In the genomic region with DNA sequence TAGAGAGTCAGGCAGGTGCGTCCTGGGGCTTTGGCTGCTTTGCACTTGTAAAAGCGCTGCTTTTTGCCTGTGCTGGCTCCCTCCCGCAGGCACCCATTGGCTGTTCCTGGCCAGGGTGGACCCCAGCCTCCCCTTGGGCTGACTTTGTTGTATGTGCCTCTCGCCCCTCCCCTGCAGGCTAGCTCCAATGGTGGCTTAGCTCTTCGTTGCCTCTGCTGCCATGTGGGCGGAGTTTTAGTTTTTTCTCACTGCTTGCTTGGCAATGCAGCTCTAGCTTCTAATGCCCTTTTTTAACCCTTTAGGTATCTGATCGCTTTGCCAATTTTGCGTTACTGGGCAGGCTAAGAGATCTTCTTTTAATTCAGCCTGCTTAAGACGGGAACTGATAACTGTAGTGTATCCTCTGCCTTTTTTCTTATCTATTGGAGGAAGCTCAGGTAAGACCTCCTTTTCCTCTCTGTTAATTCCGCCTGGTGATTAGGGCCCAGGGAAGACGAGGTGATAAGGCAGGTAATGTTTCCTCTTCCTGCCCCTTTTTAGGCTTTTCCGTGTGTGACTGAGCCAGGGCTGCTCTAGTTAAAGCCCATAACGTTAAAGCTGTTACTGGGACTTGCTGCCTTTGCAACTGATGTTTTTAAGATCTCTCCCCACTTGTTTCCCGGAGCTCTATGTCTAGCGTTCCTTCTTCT, we compare ENCODE assay signal across 8 cellular contexts. TPM values are rescaled to one million over a fixed set of nuclear protein-coding genes. Genes with fewer than 3 reads are reported as not detected.
DNase-seq lines count a peak whose midpoint lies in the region; ATAC-seq and TF ChIP-seq lines count a peak whose summit lies in the region.

No MANE protein-coding gene starts in this region.

- H3K79me1 ChIP-seq in IMR-90 (ENCODE audit: low read depth in 1 of 2, low read length in 2 of 2) = no peaks in the 10 kb centered on the region

- H2BK20ac ChIP-seq in IMR-90 (ENCODE audit: low read depth, low read length) = no peak overlapping the region

- H3K36me3 Mint-ChIP-seq in CD4-positive, alpha-beta T cell (ENCODE audit: low read depth) = no peaks in the 10 kb centered on the region
- H3K36me3 Mint-ChIP-seq in activated naive CD8-positive, alpha-beta T cell treated with anti-CD3 and anti-CD28 coated beads, Interleukin-2, amount 50 U/mL, for 24 hours (ENCODE audit: low read depth) = no peaks in the 10 kb centered on the region

- H3K4ac ChIP-seq in IMR-90 (ENCODE audit: low read depth, low read length) = no peak overlapping the region

- peak in 4 of 10 experiments; percentile 5 to 21 (median 16) for DNase-seq in CD4-positive, alpha-beta T cell
- DNase-seq in IMR-90 = peak; percentile 29
- DNase-seq in activated naive CD8-positive, alpha-beta T cell treated with anti-CD3 and anti-CD28 coated beads, Interleukin-2, amount 50 U/mL, for 24 hours = peak; percentile 9
- DNase-seq in midbrain (lab: John Stamatoyannopoulos, UW) = peak; percentile 5
- DNase-seq in cerebellar nuclear complex (lab: John Stamatoyannopoulos, UW) = no peak
- DNase-seq in effector CD4-positive, alpha-beta T cell = no peak
- DNase-seq in globus pallidus (ENCODE audit: low spot score) = no peak
- DNase-seq in dermis blood vessel endothelial cell = no peak

- H4K20me1 ChIP-seq in IMR-90 (ENCODE audit: insufficient read depth, low read length) = no peaks in the 10 kb centered on the region

- no peaks in the 10 kb centered on the region for H3K36me3 ChIP-seq in IMR-90 (ENCODE audit: control insufficient read depth, insufficient read depth, low read length)

- peaks cover 3% of the 10 kb centered on the region; the same call in 1 of the 2 replicates for H3K4me1 ChIP-seq in IMR-90 (ENCODE audit: control insufficient read depth, insufficient read depth, low read length)

- intact Hi-C loops in CD4-positive, alpha-beta T cell (cut with DNase I, micrococcal nuclease) = loop anchor here in 1 of 2 experiments (10.0 kb wide), 1 partner anchor 273 kb away; no protein-coding TSS in a partner anchor
- intact Hi-C loops in IMR-90 (cut with micrococcal nuclease) = loop anchor here (2.0 kb wide), 1 partner anchor 23 kb away; no protein-coding TSS in a partner anchor

- no peak overlapping the region for H3K4me3 ChIP-seq in IMR-90 (ENCODE audit: insufficient read depth, low read depth, low read length)

- no peak overlapping the region for H2BK5ac ChIP-seq in IMR-90 (ENCODE audit: low read depth, low read length, poor library complexity, severe bottlenecking)

- H3K9me3 ChIP-seq in CD4-positive, alpha-beta T cell (ENCODE audit: control insufficient read depth, low read length) = no peaks in the 10 kb centered on the region
- H3K9me3 ChIP-seq in IMR-90 (ENCODE audit: control insufficient read depth, insufficient read depth, low read length) = no peaks in the 10 kb centered on the region

- H3K18ac ChIP-seq in IMR-90 (ENCODE audit: low read depth, low read length) = no peak overlapping the region

- BruUV-seq in IMR-90 (replicated peaks; lab: Mats Ljungman, UMichigan) = no TSS peak

- H3K9me1 ChIP-seq in IMR-90 (ENCODE audit: insufficient read depth, low read length) = no peaks in the 10 kb centered on the region; the same call in 1 of the 2 replicates

- POLR2A ChIA-PET in CD4-positive, alpha-beta T cell (lab: Charles Lee) = no interaction called here
- POLR2A ChIA-PET in IMR-90 (lab: Charles Lee; ENCODE audit: unreplicated experiment) = no interaction called here

- 0 out of 2 replicates have a peak overlapping the region, but pooled peaks have one; percentile 62 for H3K23ac ChIP-seq in IMR-90 (ENCODE audit: low read depth, low read length)

- peak overlapping the region; percentile 75 for H2AFZ ChIP-seq in IMR-90 (replicated peaks; ENCODE audit: low read length, poor library complexity)

- H2BK15ac ChIP-seq in IMR-90 (ENCODE audit: low read depth, low read length) = no peak overlapping the region

- 0% methylated on average over 6 of the region's 15 CpGs; no CpG with 5 or more reads in 1 of the 2 experiments for WGBS in IMR-90 (ENCODE audit: extremely low coverage in 2 of 2, insufficient read length in 1 of 2), 2 experiments

- CTCF ChIA-PET in CD4-positive, alpha-beta T cell (lab: Charles Lee) = no interaction called here
- CTCF ChIA-PET in IMR-90 (lab: Yijun Ruan, JAX) = interaction anchor here (0.6 to 2.0 kb wide), 3 partner anchors 9 to 886 kb away, joined by 3 to 6 read pairs (median 4); no protein-coding TSS in a partner anchor

- no peaks in the 10 kb centered on the region for H3K27me3 Mint-ChIP-seq in CD4-positive, alpha-beta T cell
- no peaks in the 10 kb centered on the region for H3K27me3 Mint-ChIP-seq in activated naive CD8-positive, alpha-beta T cell treated with anti-CD3 and anti-CD28 coated beads, Interleukin-2, amount 50 U/mL, for 24 hours

- no peaks in the 10 kb centered on the region for H3K9me3 Mint-ChIP-seq in CD4-positive, alpha-beta T cell
- no peaks in the 10 kb centered on the region for H3K9me3 Mint-ChIP-seq in activated naive CD8-positive, alpha-beta T cell treated with anti-CD3 and anti-CD28 coated beads, Interleukin-2, amount 50 U/mL, for 24 hours

- no peak for TF ChIP-seq POLR2A in IMR-90 (IDR thresholded peaks at IDR 0.05; ENCODE audit: low read depth, low read length)

- H3K9ac ChIP-seq in IMR-90 (ENCODE audit: low read depth, low read length) = no peak overlapping the region

- H3K27ac Mint-ChIP-seq in CD4-positive, alpha-beta T cell = peak overlapping the region; percentile 47
- H3K27ac Mint-ChIP-seq in activated naive CD8-positive, alpha-beta T cell treated with anti-CD3 and anti-CD28 coated beads, Interleukin-2, amount 50 U/mL, for 24 hours = no peak overlapping the region

- in situ Hi-C loops in IMR-90 (cut with MboI; ENCODE audit: low sequenced_read_pairs) = no loop called here

- H4K8ac ChIP-seq in IMR-90 (ENCODE audit: low read depth in 2 of 2, low read length in 2 of 2) = no peak overlapping the region

- H2AK9ac ChIP-seq in IMR-90 (replicated peaks; ENCODE audit: low read depth, low read length, poor library complexity) = peak overlapping the region; percentile 39

- no peak overlapping the region for H4K5ac ChIP-seq in IMR-90 (ENCODE audit: low read depth, low read length)

- H3K14ac ChIP-seq in IMR-90 (replicated peaks; ENCODE audit: low read depth, low read length) = no peak overlapping the region

- no peak overlapping the region for H3K56ac ChIP-seq in IMR-90 (ENCODE audit: extremely low read depth, insufficient read depth, low read length)

- peaks cover 28% of the 10 kb centered on the region for H3K4me1 Mint-ChIP-seq in CD4-positive, alpha-beta T cell (ENCODE audit: low read depth)
- H3K4me1 Mint-ChIP-seq in activated naive CD8-positive, alpha-beta T cell treated with anti-CD3 and anti-CD28 coated beads, Interleukin-2, amount 50 U/mL, for 24 hours = peaks cover 22% of the 10 kb centered on the region

- no peaks in the 10 kb centered on the region for H3K27me3 ChIP-seq in CD4-positive, alpha-beta T cell (ENCODE audit: control insufficient read depth, insufficient read depth, low read length)
- no peaks in the 10 kb centered on the region for H3K27me3 ChIP-seq in IMR-90 (ENCODE audit: control insufficient read depth, insufficient read depth, low read length)

- H2AK5ac ChIP-seq in IMR-90 (ENCODE audit: low read depth, low read length) = no peak overlapping the region

- H3K27ac ChIP-seq in CD4-positive, alpha-beta T cell (ENCODE audit: low read depth, low read length) = no peak overlapping the region
- no peak overlapping the region for H3K27ac ChIP-seq in IMR-90 (ENCODE audit: insufficient read depth, low read length)

- H2BK120ac ChIP-seq in IMR-90 (ENCODE audit: low read depth, low read length) = no peak overlapping the region

- no peak overlapping the region for H4K91ac ChIP-seq in IMR-90 (ENCODE audit: insufficient read depth, low read depth, low read length)

- no peak for TF ChIP-seq CTCF in CD4-positive, alpha-beta T cell (IDR thresholded peaks at IDR 0.05)
- TF ChIP-seq CTCF in IMR-90 (conservative IDR thresholded peaks at IDR 0.05; ENCODE audit: low read depth, low read length) = no peak

- H3K4me2 ChIP-seq in IMR-90 (ENCODE audit: low read depth, low read length) = peak overlapping the region; percentile 3; the same call in 1 of the 2 replicates

- peak; percentile 91 for ATAC-seq in CD4-positive, alpha-beta T cell (ENCODE audit: poor library complexity)
- peak; percentile 80 for ATAC-seq in IMR-90 (ENCODE audit: low read depth)
- peak; percentile 40 for ATAC-seq in activated naive CD8-positive, alpha-beta T cell treated with anti-CD3 and anti-CD28 coated beads, Interleukin-2, amount 50 U/mL, for 24 hours

- H3K4me3 Mint-ChIP-seq in CD4-positive, alpha-beta T cell = peak overlapping the region; percentile 62
- peak overlapping the region; percentile 18 for H3K4me3 Mint-ChIP-seq in activated naive CD8-positive, alpha-beta T cell treated with anti-CD3 and anti-CD28 coated beads, Interleukin-2, amount 50 U/mL, for 24 hours

- dilution Hi-C loops in IMR-90 (cut with HindIII; ENCODE audit: low sequenced_read_pairs, unreplicated experiment) = no loop called here

- no peak for TF ChIP-seq RAD21 in IMR-90 (IDR thresholded peaks at IDR 0.05; ENCODE audit: low read length)

TF ChIP-seq in IMR-90, 13 proteins besides CTCF, POLR2A, EP300 and RAD21 (continues in another document):
- TF ChIP-seq SMC3 (IDR thresholded peaks at IDR 0.05; ENCODE audit: low read depth, low read length) (no peak), CEBPB (IDR thresholded peaks at IDR 0.05; ENCODE audit: low read depth, low read length) (no peak), MAFK (IDR thresholded peaks at IDR 0.05; ENCODE audit: low read depth, low read length) (no peak), MXI1 (IDR thresholded peaks at IDR 0.05; ENCODE audit: borderline replicate concordance, low read depth, low read length) (no peak), FOS (IDR thresholded peaks at IDR 0.05; ENCODE audit: low read depth, low read length) (no peak), MAZ (IDR thresholded peaks at IDR 0.05; ENCODE audit: borderline replicate concordance, low read depth, low read length) (no peak), CHD1 (IDR thresholded peaks at IDR 0.05; ENCODE audit: low read depth, low read length) (no peak), RFX5 (IDR thresholded peaks at IDR 0.05; ENCODE audit: low read depth, low read length) (no peak), RCOR1 (IDR thresholded peaks at IDR 0.05; ENCODE audit: insufficient replicate concordance, low read length) (no peak), BHLHE40 (IDR thresholded peaks at IDR 0.05; ENCODE audit: low read depth, low read length) (no peak)

RNA-seq across cellular contexts. Expression of a gene that starts 11.8 kb away (rescaled TPM):
- total RNA-seq in CD4-positive, alpha-beta T cell = not detected
- total RNA-seq in IMR-90 (2012; rRNA removed) (0.54 and 0.56 TPM in 2 replicates), dermis blood vessel endothelial cell (0.17 TPM in 1 of 2 replicates, not detected in the other)
- 0.40 and 0.58 TPM in 2 replicates for polyA plus RNA-seq in IMR-90 (2012; rRNA removed)
- polyA plus RNA-seq in IMR-90 (2012; cell fraction: cytosol; rRNA removed) = 0.02 and 0.14 TPM in 2 replicates
- 0.23 and 0.85 TPM in 2 replicates for polyA plus RNA-seq in IMR-90 (2012; cell fraction: nucleus; rRNA removed; ENCODE audit: low replicate concordance)

Comparison
In these comparisons a context has a peak if more than half of its experiments do, and no peak if none do; other contexts are left out.
1. ATAC-seq: peak in every context shown above with its lines; median percentile 91 in CD4-positive, alpha-beta T cell; 80 in IMR-90; 40 in activated naive CD8-positive, alpha-beta T cell treated with anti-CD3 and anti-CD28 coated beads, Interleukin-2, amount 50 U/mL, for 24 hours.
2. DNase-seq: peak in IMR-90 (single experiment), activated naive CD8-positive, alpha-beta T cell treated with anti-CD3 and anti-CD28 coated beads, Interleukin-2, amount 50 U/mL, for 24 hours (single experiment) and midbrain (single experiment); none in cerebellar nuclear complex (0 of 2), effector CD4-positive, alpha-beta T cell (single experiment), globus pallidus (single experiment) and dermis blood vessel endothelial cell (single experiment).